9 cellular contexts compared by ENCODE assay signal in the genomic region with DNA sequence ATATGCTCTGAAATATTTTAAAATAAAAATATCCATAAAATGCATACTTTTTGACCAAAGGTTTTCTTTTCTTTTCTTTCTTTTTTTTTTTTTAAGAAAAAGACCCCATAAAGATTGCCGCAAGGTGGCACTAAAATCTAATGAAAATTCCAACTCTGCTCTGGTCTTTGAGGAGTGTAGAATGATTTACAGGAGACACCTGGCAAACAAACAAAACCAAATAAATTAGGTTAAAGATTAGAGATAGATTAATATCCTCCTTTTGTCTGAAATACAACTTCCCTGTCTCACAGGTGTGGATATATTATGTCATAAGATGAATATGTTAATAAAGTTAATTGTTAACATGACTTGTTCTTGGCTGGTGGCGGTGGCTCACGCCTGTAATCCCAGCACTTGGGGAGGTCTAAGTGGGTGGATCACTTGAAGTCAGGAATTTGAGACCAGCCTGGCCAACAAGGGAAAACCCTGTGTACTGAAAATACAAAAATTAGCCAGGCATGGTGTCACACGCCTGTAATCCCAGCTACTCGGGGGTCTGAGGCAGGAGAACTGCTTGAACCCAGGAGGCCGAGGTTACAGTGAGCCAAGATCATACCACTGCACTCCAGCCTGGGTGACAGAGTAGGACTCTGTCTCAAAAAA. TPM values are rescaled to one million over a fixed set of nuclear protein-coding genes. Genes with fewer than 3 reads are reported as not detected.
DNase-seq lines count a peak whose midpoint lies in the region; ATAC-seq and TF ChIP-seq lines count a peak whose summit lies in the region.
"Had no signal": no experiment of that assay in that cellular context is flagged by ENCODE, and none has a peak within 500 bp of the region (broad histone marks: within the 10 kb centered on the region; RNA-seq: fewer than 3 reads in every experiment).

No MANE protein-coding gene starts in this region.

- peaks cover 0 to 54% (median 27%) of the 10 kb centered on the region in 4 donors for H3K4me1 ChIP-seq in tibial artery

- peak overlapping the region; percentile 82 to 88 for H3K27ac ChIP-seq in tibial artery

- H3K27me3 ChIP-seq in tibial artery, result no peaks in the 10 kb centered on the region

- H3K9me3 ChIP-seq in tibial artery, result no peaks in the 10 kb centered on the region

- peak; percentile 42 to 45 for TF ChIP-seq CTCF in tibial artery (IDR thresholded peaks at IDR 0.05)

- peak overlapping the region in 1 of 2 donors; percentile 93 for H3K4me3 ChIP-seq in tibial artery

- peak; percentile 56 for DNase-seq in SIG-M5 treated with dmso at 0.1 percent for 504 hours (lab: John Stamatoyannopoulos, UW; ENCODE audit: unreplicated experiment)
- no peak for DNase-seq in SIG-M5 (lab: John Stamatoyannopoulos, UW)
- DNase-seq in NCI-H1105 (lab: John Stamatoyannopoulos, UW), result peak; percentile 15
- DNase-seq in amniotic epithelial cell (ENCODE audit: low read depth), result peak; percentile 57
- DNase-seq in left colon, result peak; percentile 43 to 72
- peak; percentile 60 to 82 for DNase-seq in tibial artery

- H3K36me3 ChIP-seq in tibial artery, result peaks cover 9 to 14% (median 13%) of the 10 kb centered on the region in 3 donors

- intact Hi-C loops in left colon (cut with DNase I, micrococcal nuclease) (loop anchor here (5.0 to 10.0 kb wide), 2 partner anchors 194 to 201 kb away; no protein-coding TSS in a partner anchor), tibial artery (cut with DNase I; ENCODE audit: low total_unique reads) (loop anchor here (2.0 kb wide), 1 partner anchor 193 kb away; no protein-coding TSS in a partner anchor)

- ATAC-seq in left colon (peak; percentile 43), GM18870 (IDR thresholded peaks at IDR 0.05; ENCODE audit: unreplicated experiment) (no peak), HG03025 (IDR thresholded peaks at IDR 0.05; ENCODE audit: low FRiP score, unreplicated experiment) (no peak)
- ATAC-seq: activated naive CD4-positive, alpha-beta T cell treated with anti-CD3 and anti-CD28 coated beads, Interleukin-2, amount 50 U/mL, for 72 hours had no signal

RNA-seq across cellular contexts. Expression of a gene that starts 3.5 kb away (rescaled TPM):
- total RNA-seq in left colon, result 100 to 1,000 TPM; 141 to 332 TPM
